ENCODE assay signal across 24 cellular contexts in the genomic region with DNA sequence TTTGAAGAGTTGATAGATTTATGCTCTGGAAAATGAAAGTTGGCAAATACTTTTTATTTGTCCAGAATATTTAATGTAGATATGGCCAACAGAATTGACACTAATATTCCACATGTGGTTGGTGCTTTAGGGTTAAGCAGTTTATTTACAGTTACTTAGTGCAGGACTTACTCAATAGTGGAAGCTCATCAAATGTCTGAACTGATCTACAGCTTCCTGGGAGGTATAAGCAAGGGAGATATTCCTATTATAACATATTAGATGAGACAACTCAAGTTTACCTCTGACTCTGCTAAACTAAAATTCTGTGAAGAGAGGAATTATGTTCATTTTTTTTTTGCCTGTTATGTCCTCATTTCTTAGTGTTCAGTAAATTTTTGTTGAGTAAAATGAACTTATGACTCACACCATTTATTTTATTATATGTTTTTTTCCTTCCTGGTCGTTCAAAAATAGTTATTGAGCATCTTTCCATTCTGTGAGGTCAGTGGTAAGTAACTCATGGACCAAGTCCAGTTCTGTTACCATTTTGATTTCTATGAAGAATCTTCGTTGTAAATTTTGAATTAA. TPM values are rescaled to one million over a fixed set of nuclear protein-coding genes. Genes with fewer than 3 reads are reported as not detected.
DNase-seq lines count a peak whose midpoint lies in the region; ATAC-seq and TF ChIP-seq lines count a peak whose summit lies in the region.
"Had no signal": no experiment of that assay in that cellular context is flagged by ENCODE, and none has a peak within 500 bp of the region (broad histone marks: within the 10 kb centered on the region; RNA-seq: fewer than 3 reads in every experiment).

No MANE protein-coding gene starts in this region.

- H3K4me3 Mint-ChIP-seq in activated T-helper 2 cell treated with anti-CD3 and anti-CD28 coated beads, Interferon-gamma antibody, Interleukin-2, Interleukin-4, amounts not matched to agents 10 μg/mL and 5 μg/mL and 100 μg/mL, durations not matched to agents 14 hours and 24 hours and 36 hours (ENCODE audit: low read depth): no peak overlapping the region
- H3K4me3 Mint-ChIP-seq in activated T-cell treated with anti-CD3 and anti-CD28 coated beads, Interleukin-2, amount 50 U/mL, for 24 hours: no peak overlapping the region
- H3K4me3 Mint-ChIP-seq: CD8-positive, alpha-beta memory T cell; neural progenitor cell; T-helper 1 cell treated with Interleukin-12 subunit alpha and Interleukin-12 subunit beta and Interleukin-4 antibody, amounts not matched to agents 30 μg/mL and 1 μg/mL, for 36 hours had no signal

- intact Hi-C loops in activated T-helper 2 cell treated with anti-CD3 and anti-CD28 coated beads, Interferon-gamma antibody, Interleukin-2, Interleukin-4, amounts not matched to agents 10 μg/mL and 5 μg/mL and 100 μg/mL, durations not matched to agents 14 hours and 24 hours and 36 hours (cut with micrococcal nuclease): no loop called here

- H4K20me1 ChIP-seq in GM23248 (ENCODE audit: insufficient read depth): 0 out of 2 replicates have a peak, but pooled peaks cover 11% of the 10 kb centered on the region
- H4K20me1 ChIP-seq in osteoblast (ENCODE audit: insufficient read depth, low read length): peaks cover 16% of the 10 kb centered on the region

- H3K4me2 ChIP-seq in GM23248 (ENCODE audit: unreplicated experiment) (peak overlapping the region; percentile 33), osteoblast (ENCODE audit: insufficient read depth, low read length) (no peak overlapping the region)

- H3K27me3 Mint-ChIP-seq in activated T-helper 2 cell treated with anti-CD3 and anti-CD28 coated beads, Interferon-gamma antibody, Interleukin-2, Interleukin-4, amounts not matched to agents 10 μg/mL and 5 μg/mL and 100 μg/mL, durations not matched to agents 14 hours and 24 hours and 36 hours (ENCODE audit: low read depth): no peaks in the 10 kb centered on the region
- no peaks in the 10 kb centered on the region for H3K27me3 Mint-ChIP-seq in activated T-cell treated with anti-CD3 and anti-CD28 coated beads, Interleukin-2, amount 50 U/mL, for 24 hours
- H3K27me3 Mint-ChIP-seq: CD8-positive, alpha-beta memory T cell; progenitor cell of endocrine pancreas had no signal

- no peak overlapping the region for H2AFZ ChIP-seq in GM23248
- no peak overlapping the region for H2AFZ ChIP-seq in osteoblast (ENCODE audit: low read length)
- H2AFZ ChIP-seq: neural progenitor cell had no signal

- 51 to 52% methylated on average over 2 of the region's 2 CpGs for WGBS in GM23248 (ENCODE audit: low coverage in 1 of 2, low lambda C conversion rate in 2 of 2, missing lambda C conversion rate in 2 of 2), 2 experiments

- H3K9me3 ChIP-seq in GM23248 (ENCODE audit: low read depth) (no peaks in the 10 kb centered on the region), adipocyte (ENCODE audit: control insufficient read depth, low read length) (no peaks in the 10 kb centered on the region), osteoblast (ENCODE audit: low read depth, low read length) (no peaks in the 10 kb centered on the region)
- H3K9me3 ChIP-seq: upper lobe of left lung had no signal

- DNase-seq in GM23248 (peak; percentile 56), adipocyte (ENCODE audit: low read depth) (peak; percentile 47), fibroblast of mammary gland (ENCODE audit: low read depth) (peak; percentile 12), osteoblast (ENCODE audit: insufficient read length, low spot score, missing footprints) (no peak), DMS 273 (lab: John Stamatoyannopoulos, UW; ENCODE audit: unreplicated experiment) (no peak)
- DNase-seq in activated T-helper 2 cell treated with anti-CD3 and anti-CD28 coated beads, Interferon-gamma antibody, Interleukin-2, Interleukin-4, amounts not matched to agents 10 μg/mL and 5 μg/mL and 100 μg/mL, durations not matched to agents 14 hours and 24 hours and 36 hours (ENCODE audit: low spot score): no peak
- DNase-seq in activated T-cell treated with anti-CD3 and anti-CD28 coated beads, Interleukin-2, amount 50 U/mL, for 24 hours: no peak
- DNase-seq: activated CD4-positive, alpha-beta T cell treated with anti-CD3 and anti-CD28 coated beads for 1 hour; activated naive CD4-positive, alpha-beta T cell treated with Interleukin-2 at 50 U/mL for 16 hours; amniotic stem cell; CD8-positive, alpha-beta memory T cell; DMS153; dorsolateral prefrontal cortex; GOT3; NCI-H1092; NCI-H187; NCI-H526; upper lobe of left lung had no signal

- H3K9me3 Mint-ChIP-seq in activated T-helper 2 cell treated with anti-CD3 and anti-CD28 coated beads, Interferon-gamma antibody, Interleukin-2, Interleukin-4, amounts not matched to agents 10 μg/mL and 5 μg/mL and 100 μg/mL, durations not matched to agents 14 hours and 24 hours and 36 hours: no peaks in the 10 kb centered on the region
- no peaks in the 10 kb centered on the region for H3K9me3 Mint-ChIP-seq in activated T-cell treated with anti-CD3 and anti-CD28 coated beads, Interleukin-2, amount 50 U/mL, for 24 hours
- H3K9me3 Mint-ChIP-seq: CD8-positive, alpha-beta memory T cell; T-helper 1 cell treated with Interleukin-12 subunit alpha and Interleukin-12 subunit beta and Interleukin-4 antibody, amounts not matched to agents 30 μg/mL and 1 μg/mL, for 36 hours had no signal

- no peak overlapping the region for H3K27ac Mint-ChIP-seq in activated T-helper 2 cell treated with anti-CD3 and anti-CD28 coated beads, Interferon-gamma antibody, Interleukin-2, Interleukin-4, amounts not matched to agents 10 μg/mL and 5 μg/mL and 100 μg/mL, durations not matched to agents 14 hours and 24 hours and 36 hours
- no peak overlapping the region for H3K27ac Mint-ChIP-seq in activated T-cell treated with anti-CD3 and anti-CD28 coated beads, Interleukin-2, amount 50 U/mL, for 24 hours
- H3K27ac Mint-ChIP-seq: CD8-positive, alpha-beta memory T cell; neural progenitor cell; T-helper 1 cell treated with Interleukin-12 subunit alpha and Interleukin-12 subunit beta and Interleukin-4 antibody, amounts not matched to agents 30 μg/mL and 1 μg/mL, for 36 hours had no signal

- H3K4me3 ChIP-seq in GM23248 (no peak overlapping the region), adipocyte (ENCODE audit: low read length) (peak overlapping the region; percentile 26), fibroblast of mammary gland (ENCODE audit: control insufficient read depth, low read depth, low read length) (no peak overlapping the region), osteoblast (ENCODE audit: insufficient read depth, low read length) (no peak overlapping the region)
- H3K4me3 ChIP-seq: cardiac muscle cell, dorsolateral prefrontal cortex, neural progenitor cell, upper lobe of left lung had no signal

- peaks cover 3% of the 10 kb centered on the region for H3K36me3 Mint-ChIP-seq in activated T-helper 2 cell treated with anti-CD3 and anti-CD28 coated beads, Interferon-gamma antibody, Interleukin-2, Interleukin-4, amounts not matched to agents 10 μg/mL and 5 μg/mL and 100 μg/mL, durations not matched to agents 14 hours and 24 hours and 36 hours (ENCODE audit: low read depth)
- H3K36me3 Mint-ChIP-seq in activated T-cell treated with anti-CD3 and anti-CD28 coated beads, Interleukin-2, amount 50 U/mL, for 24 hours (ENCODE audit: low read depth): peaks cover 25% of the 10 kb centered on the region

- H3K4me1 Mint-ChIP-seq in activated T-helper 2 cell treated with anti-CD3 and anti-CD28 coated beads, Interferon-gamma antibody, Interleukin-2, Interleukin-4, amounts not matched to agents 10 μg/mL and 5 μg/mL and 100 μg/mL, durations not matched to agents 14 hours and 24 hours and 36 hours (ENCODE audit: low read depth): peaks cover 2% of the 10 kb centered on the region
- peaks cover 10% of the 10 kb centered on the region for H3K4me1 Mint-ChIP-seq in activated T-cell treated with anti-CD3 and anti-CD28 coated beads, Interleukin-2, amount 50 U/mL, for 24 hours (ENCODE audit: low read depth)

- H3K27ac ChIP-seq in GM23248 (peak overlapping the region; percentile 42), osteoblast (ENCODE audit: low read depth, low read length) (peak overlapping the region; percentile 44)
- H3K27ac ChIP-seq: dorsolateral prefrontal cortex, neural progenitor cell had no signal

- peaks cover 32% of the 10 kb centered on the region for H3F3A ChIP-seq in GM23248 (ENCODE audit: insufficient read depth)

- 0 out of 2 replicates have a peak, but pooled peaks cover 7% of the 10 kb centered on the region for H3K36me3 ChIP-seq in GM23248 (ENCODE audit: low read depth)
- no peaks in the 10 kb centered on the region for H3K36me3 ChIP-seq in adipocyte (ENCODE audit: control insufficient read depth, insufficient read depth, low read length, severe bottlenecking)
- peaks cover 7% of the 10 kb centered on the region for H3K36me3 ChIP-seq in osteoblast (ENCODE audit: insufficient read depth, low read length)
- H3K36me3 ChIP-seq: cardiac muscle cell, neural progenitor cell had no signal

- in situ Hi-C loops in GM23248 (cut with MboI): no loop called here

- TF ChIP-seq CTCF in fibroblast of mammary gland (conservative IDR thresholded peaks at IDR 0.05; ENCODE audit: control insufficient read depth, insufficient read depth, low read depth, low read length) (no peak), osteoblast (IDR thresholded peaks at IDR 0.05; ENCODE audit: extremely low read depth, low read depth, low read length) (no peak)

- H3K9ac ChIP-seq in GM23248: no peak overlapping the region
- H3K9ac ChIP-seq in adipocyte (ENCODE audit: low read length): no peak overlapping the region
- H3K9ac ChIP-seq: neural progenitor cell had no signal

- no peak for ATAC-seq in GM21529 (IDR thresholded peaks at IDR 0.05; ENCODE audit: unreplicated experiment)
- ATAC-seq: left lobe of liver had no signal

- no peaks in the 10 kb centered on the region for H3K27me3 ChIP-seq in GM23248 (replicated peaks; ENCODE audit: insufficient read depth)
- H3K27me3 ChIP-seq in adipocyte (replicated peaks; ENCODE audit: control insufficient read depth, insufficient read depth, low read length): no peaks in the 10 kb centered on the region
- no peaks in the 10 kb centered on the region for H3K27me3 ChIP-seq in osteoblast (ENCODE audit: insufficient read depth, low read length)
- H3K27me3 ChIP-seq: cardiac muscle cell, dorsolateral prefrontal cortex, neural progenitor cell, upper lobe of left lung had no signal

- peaks cover 23% of the 10 kb centered on the region for H3K4me1 ChIP-seq in GM23248 (ENCODE audit: insufficient read depth)
- H3K4me1 ChIP-seq in adipocyte (ENCODE audit: control insufficient read depth, insufficient read depth, low read length): peaks cover 17% of the 10 kb centered on the region
- H3K4me1 ChIP-seq in osteoblast (ENCODE audit: insufficient read depth, low read length): peaks cover 16% of the 10 kb centered on the region

- H3K79me2 ChIP-seq in GM23248 (ENCODE audit: insufficient read depth) (peaks cover 98% of the 10 kb centered on the region), osteoblast (ENCODE audit: insufficient read depth, low read length) (peaks cover 94% of the 10 kb centered on the region)

- no peaks in the 10 kb centered on the region for H3K9me2 ChIP-seq in GM23248 (ENCODE audit: insufficient read depth)

RNA-seq across cellular contexts. Expression of a gene that starts 13.6 kb away (rescaled TPM):
- 28.0 and 30.1 TPM in 2 replicates for total RNA-seq in GM23248 (2014; rRNA removed; shearing (Covaris generic))
- polyA plus RNA-seq in GM23248 (2016; fragmentation: Nextera tagmentation; extraction: Ambion mirVana): 82.8 and 88.3 TPM in 2 replicates
- total RNA-seq in osteoblast: 38.3 and 38.7 TPM in 2 replicates
- 36.2 and 36.6 TPM in 2 replicates for total RNA-seq in activated T-helper 2 cell treated with anti-CD3 and anti-CD28 coated beads, Interferon-gamma antibody, Interleukin-2, Interleukin-4, amounts not matched to agents 10 μg/mL and 5 μg/mL and 100 μg/mL, durations not matched to agents 14 hours and 24 hours and 36 hours

Comparison
In these comparisons a context has a peak if more than half of its experiments do, and no peak if none do; other contexts are left out.
1. DNase-seq: peak in GM23248 (single experiment), adipocyte (single experiment) and fibroblast of mammary gland (single experiment); none in osteoblast (single experiment), activated T-helper 2 cell treated with anti-CD3 and anti-CD28 coated beads, Interferon-gamma antibody, Interleukin-2, Interleukin-4, amounts not matched to agents 10 μg/mL and 5 μg/mL and 100 μg/mL, durations not matched to agents 14 hours and 24 hours and 36 hours (single experiment), activated T-cell treated with anti-CD3 and anti-CD28 coated beads, Interleukin-2, amount 50 U/mL, for 24 hours (single experiment) and DMS 273 (single experiment).